In genomic region chr12:113649256-113649830, GRCh38 we compare ENCODE assay signal across 1 cellular context.
A peak's percentile ranks its signal among the peaks of the same experiment; 100 is the strongest.
TF ChIP-seq lines count a peak whose summit lies in the region.

No MANE protein-coding gene starts in this region.

TF ChIP-seq in K562, 482 proteins besides CTCF, POLR2A, EP300 and RAD21 (continued from another document and continues in another):
- TF ChIP-seq MTA2 (IDR thresholded peaks at IDR 0.05; ENCODE audit: low read depth) (peak; percentile 98), PHF20 (IDR thresholded peaks at IDR 0.05; ENCODE audit: partially characterized antibody) (peak; percentile 52), FOXM1 (IDR thresholded peaks at IDR 0.05; ENCODE audit: low read depth) (peak; percentile 98), FOXM1 (CRISPR knock-in tag; IDR thresholded peaks at IDR 0.05; ENCODE audit: low read depth) (no peak), TAF15 (IDR thresholded peaks at IDR 0.05; ENCODE audit: low read depth, low read length) (no peak), CHD2 (IDR thresholded peaks at IDR 0.05; ENCODE audit: low read depth, low read length) (peak; percentile 18; the same call in 1 of the 2 replicates), ZBTB9 (CRISPR knock-in tag; IDR thresholded peaks at IDR 0.05) (peak; percentile 92), GABPB1 (CRISPR knock-in tag; IDR thresholded peaks at IDR 0.05) (peak; percentile 54; the same call in 1 of the 2 replicates), PHB (CRISPR knock-in tag; IDR thresholded peaks at IDR 0.05) (no peak), ZNF785 (CRISPR knock-in tag; IDR thresholded peaks at IDR 0.05) (no peak), HDAC2 (IDR thresholded peaks at IDR 0.05) (peak; percentile 99), NR3C1 (CRISPR knock-in tag; IDR thresholded peaks at IDR 0.05) (no peak), CBX2 (IDR thresholded peaks at IDR 0.05; ENCODE audit: insufficient read depth, low read length, poor library complexity, severe bottlenecking) (no peak), MXD1 (CRISPR knock-in tag; IDR thresholded peaks at IDR 0.05; ENCODE audit: borderline replicate concordance, poor library complexity, severe bottlenecking) (no peak), CBX8 (IDR thresholded peaks at IDR 0.05; ENCODE audit: borderline replicate concordance, extremely low read depth, low read depth, low read length, poor library complexity, severe bottlenecking) (no peak), CHCHD3 (CRISPR knock-in tag; IDR thresholded peaks at IDR 0.05) (no peak), GABPB2 (CRISPR knock-in tag; conservative IDR thresholded peaks at IDR 0.05) (no peak), GATA2 (CRISPR knock-in tag; IDR thresholded peaks at IDR 0.05) (peak; percentile 100), CHD1 (IDR thresholded peaks at IDR 0.05; ENCODE audit: low read length) (no peak), HNRNPUL1 (IDR thresholded peaks at IDR 0.05; ENCODE audit: low read length) (no peak), ATF7 (IDR thresholded peaks at IDR 0.05) (peak; percentile 95), ZBTB33 (CRISPR knock-in tag; IDR thresholded peaks at IDR 0.05) (no peak), ZNF583 (CRISPR knock-in tag; IDR thresholded peaks at IDR 0.05) (peak; percentile 85), POLR3G (IDR thresholded peaks at IDR 0.05; ENCODE audit: extremely low read depth, insufficient read length, insufficient replicate concordance) (no peak), FOXA3 (CRISPR knock-in tag; conservative IDR thresholded peaks at IDR 0.05 in 1 of 2, IDR thresholded peaks at IDR 0.05 in 1 of 2) (peak in 1 of 2 experiments; percentile 70; a peak in 2 of 4 replicates), ILF3 (IDR thresholded peaks at IDR 0.05; ENCODE audit: borderline replicate concordance) (peak; percentile 75; the same call in 1 of the 2 replicates), MGA (IDR thresholded peaks at IDR 0.05) (peak; percentile 92), YBX1 (IDR thresholded peaks at IDR 0.05) (no peak), ZNF263 (CRISPR knock-in tag; IDR thresholded peaks at IDR 0.05; ENCODE audit: borderline replicate concordance) (no peak; the same call in 1 of the 2 replicates), ELF1 (tag; IDR thresholded peaks at IDR 0.05) (peak; percentile 81), HNRNPK (IDR thresholded peaks at IDR 0.05; ENCODE audit: low read depth, low read length, poor library complexity, severe bottlenecking) (no peak), PTBP1 (IDR thresholded peaks at IDR 0.05; ENCODE audit: low read depth, low read length) (no peak), ZSCAN32 (CRISPR knock-in tag; IDR thresholded peaks at IDR 0.05) (no peak), KLF1 (tag; IDR thresholded peaks at IDR 0.05) (no peak; the same call in 1 of the 2 replicates), CREB3L1 (IDR thresholded peaks at IDR 0.05; ENCODE audit: borderline replicate concordance, low read depth) (peak; percentile 83), MLLT1 (IDR thresholded peaks at IDR 0.05) (peak; percentile 36 to 65; a peak in 1 of 4 replicates), MAFG (tag; conservative IDR thresholded peaks at IDR 0.05) (peak; percentile 83), HMG20B (CRISPR knock-in tag; IDR thresholded peaks at IDR 0.05) (no peak), NEUROD1 (IDR thresholded peaks at IDR 0.05; ENCODE audit: borderline replicate concordance, low read depth, low read length, partially characterized antibody) (peak; percentile 92), KAT7 (CRISPR knock-in tag; IDR thresholded peaks at IDR 0.05; ENCODE audit: borderline replicate concordance) (no peak), POLR3A (IDR thresholded peaks at IDR 0.05; ENCODE audit: borderline replicate concordance, extremely low read depth, insufficient read depth, insufficient read length) (no peak), NFE2L1 (tag; IDR thresholded peaks at IDR 0.05; ENCODE audit: borderline replicate concordance, low read depth) (no peak), HMGN3 (IDR thresholded peaks at IDR 0.05; ENCODE audit: borderline replicate concordance, extremely low read depth, insufficient read length, low read depth, low read length) (peak; percentile 97), NR4A1 (CRISPR knock-in tag; IDR thresholded peaks at IDR 0.05) (no peak), NR4A1 (tag; IDR thresholded peaks at IDR 0.05) (peak; percentile 95), RUNX1 (IDR thresholded peaks at IDR 0.05; ENCODE audit: low read depth) (peak; percentile 91), MTF1 (CRISPR knock-in tag; IDR thresholded peaks at IDR 0.05; ENCODE audit: borderline replicate concordance) (no peak), ZNF165 (CRISPR knock-in tag; IDR thresholded peaks at IDR 0.05; ENCODE audit: borderline replicate concordance) (no peak), SETDB1 (IDR thresholded peaks at IDR 0.05; ENCODE audit: low read length) (no peak), DMBX1 (CRISPR knock-in tag; IDR thresholded peaks at IDR 0.05; ENCODE audit: borderline replicate concordance) (peak; percentile 97), RAD51 (IDR thresholded peaks at IDR 0.05; ENCODE audit: borderline replicate concordance, low read depth) (peak; percentile 63; the same call in 1 of the 2 replicates), SAFB (IDR thresholded peaks at IDR 0.05; ENCODE audit: borderline replicate concordance, low read depth, low read length) (no peak), STAG1 (CRISPR knock-in tag; IDR thresholded peaks at IDR 0.05; ENCODE audit: borderline replicate concordance) (no peak), ZNF707 (CRISPR knock-in tag; conservative IDR thresholded peaks at IDR 0.05) (no peak), STAT5B (CRISPR knock-in tag; IDR thresholded peaks at IDR 0.05) (no peak), ESRRB (CRISPR knock-in tag; IDR thresholded peaks at IDR 0.05; ENCODE audit: borderline replicate concordance) (no peak), ZNF133 (CRISPR knock-in tag; IDR thresholded peaks at IDR 0.05) (no peak)
